In the genomic region with DNA sequence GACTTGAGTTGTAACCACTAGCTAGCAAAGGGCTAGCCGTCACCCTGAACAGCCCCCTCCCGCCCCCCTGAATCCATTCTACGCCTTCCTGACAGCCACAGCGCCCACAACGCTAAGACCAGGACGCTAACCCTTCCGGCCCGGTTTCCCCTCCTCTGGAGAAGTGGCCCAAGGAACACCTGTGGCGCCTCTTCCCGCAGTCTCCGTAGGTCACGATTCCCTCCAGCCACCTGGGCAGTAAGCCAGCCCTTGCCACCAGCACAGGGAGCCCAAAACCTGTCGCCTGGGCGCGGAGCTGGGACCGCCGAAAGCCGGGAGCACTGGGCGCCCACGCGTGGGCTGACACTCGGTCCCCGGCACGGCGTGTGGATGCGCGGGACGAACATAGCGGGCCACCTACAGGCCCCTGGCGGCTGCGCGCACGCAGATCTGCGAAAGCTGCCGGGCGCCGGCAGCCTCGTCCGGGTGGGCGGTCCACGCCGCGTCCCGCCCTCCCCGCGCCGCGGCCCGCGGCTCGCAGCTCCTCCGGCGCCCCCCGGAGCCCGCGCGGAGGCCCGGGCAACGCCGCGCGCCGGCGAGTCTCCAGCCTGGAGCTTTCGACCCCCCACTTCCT, we compare ENCODE assay signal across 8 cellular contexts. TPM values are rescaled to one million over a fixed set of nuclear protein-coding genes. Genes with fewer than 3 reads are reported as not detected.
A peak's percentile ranks its signal among the peaks of the same experiment; 100 is the strongest.
DNase-seq lines count a peak whose midpoint lies in the region; ATAC-seq and TF ChIP-seq lines count a peak whose summit lies in the region.

No MANE protein-coding gene starts in this region.

- H3K36me3 ChIP-seq in iPS-18a (ENCODE audit: control insufficient read depth, low read depth, low read length) = peaks cover 20% of the 10 kb centered on the region

- no peak for TF ChIP-seq POLR2A in GM18505 (IDR thresholded peaks at IDR 0.05; ENCODE audit: borderline replicate concordance, extremely low read depth, insufficient read depth, insufficient read length)

- H3K27ac ChIP-seq in AG04450 (ENCODE audit: low read depth, low read length) = peak overlapping the region; percentile 81
- no peak overlapping the region for H3K27ac ChIP-seq in iPS-18a (ENCODE audit: low read length)
- peak overlapping the region; percentile 86 to 100 (median 98) for H3K27ac ChIP-seq in skin epidermis

- CTCF ChIA-PET in AG04450 (lab: Charles Lee) = interaction anchor here (0.8 to 2.4 kb wide), 10 partner anchors 11 to 331 kb away, joined by 3 to 9 read pairs (median 5); no protein-coding TSS in a partner anchor

- H3K4me3 ChIP-seq in AG04450 (ENCODE audit: low read depth, low read length) = peak overlapping the region; percentile 97
- H3K4me3 ChIP-seq in astrocyte of the spinal cord (ENCODE audit: low read depth, low read length) = peak overlapping the region; percentile 92
- H3K4me3 ChIP-seq in iPS-18a (ENCODE audit: low read length) = peak overlapping the region; percentile 70
- H3K4me3 ChIP-seq in skin epidermis = peak overlapping the region; percentile 80 to 87 (median 80)

- no peaks in the 10 kb centered on the region for H3K27me3 ChIP-seq in AG04450 (ENCODE audit: control insufficient read depth, insufficient read depth, low read length)
- H3K27me3 ChIP-seq in iPS-18a (ENCODE audit: control insufficient read depth, insufficient read depth, low read length) = peaks cover 40% of the 10 kb centered on the region

- peak; percentile 39 for TF ChIP-seq CTCF in AG04450 (IDR thresholded peaks at IDR 0.05; ENCODE audit: low read depth, low read length)
- TF ChIP-seq CTCF in astrocyte of the spinal cord (IDR thresholded peaks at IDR 0.05; ENCODE audit: low read depth, low read length) = no peak

- no peak for DNase-seq in AG04450 (ENCODE audit: low read depth, low spot score)
- peak; percentile 50 for DNase-seq in RKO (ENCODE audit: low spot score)
- peak; percentile 47 for DNase-seq in astrocyte of the spinal cord (ENCODE audit: low read depth, low spot score)
- DNase-seq in NCI-H510A treated with DMSO at 0.1 percent for 48 hours (lab: John Stamatoyannopoulos, UW) = no peak

- in situ Hi-C loops in astrocyte of the spinal cord (cut with HindIII; ENCODE audit: low sequenced_read_pairs) = no loop called here

- peak; percentile 33 for ATAC-seq in GM18505 (IDR thresholded peaks at IDR 0.05; ENCODE audit: unreplicated experiment)
- peak; percentile 22 for ATAC-seq in HG02943 (IDR thresholded peaks at IDR 0.05; ENCODE audit: low read depth, unreplicated experiment)

- H3K9me3 ChIP-seq in AG04450 (ENCODE audit: control insufficient read depth, insufficient read depth, low read length) (no peaks in the 10 kb centered on the region; the same call in 1 of the 2 replicates), iPS-18a (ENCODE audit: control insufficient read depth, low read depth, low read length) (no peaks in the 10 kb centered on the region)

- POLR2A ChIA-PET in AG04450 (lab: Yijun Ruan, JAX) = interaction anchor here (0.6 to 2.4 kb wide), 22 partner anchors 8 to 202 kb away, joined by 3 to 28 read pairs (median 8); partner anchors contain the start of gene SLC22A4

- no peak overlapping the region for H3K9ac ChIP-seq in iPS-18a (ENCODE audit: low read length)

- peaks cover 15% of the 10 kb centered on the region for H3K4me1 ChIP-seq in iPS-18a (ENCODE audit: control insufficient read depth, low read depth, low read length)

RNA-seq across cellular contexts. Expression of gene IRF1, which starts 0.6 kb away (rescaled TPM):
- 22.6 and 30.0 TPM in 2 replicates for polyA plus RNA-seq in AG04450 (2011; rRNA removed)
- 47.8 and 59.2 TPM in 2 replicates for polyA minus RNA-seq in AG04450 (2011; rRNA and poly(A)+ RNA removed)

RNA-seq across cellular contexts. Expression of gene IL5, which starts 53.3 kb away (rescaled TPM):
- polyA plus RNA-seq in AG04450 (2011; rRNA removed) = not detected in 2 replicates
- not detected in 2 replicates for polyA minus RNA-seq in AG04450 (2011; rRNA and poly(A)+ RNA removed)

Comparison
In these comparisons a context has a peak if more than half of its experiments do, and no peak if none do; other contexts are left out.
1. DNase-seq: peak in RKO (single experiment) and astrocyte of the spinal cord (single experiment); none in AG04450 (single experiment) and NCI-H510A treated with DMSO at 0.1 percent for 48 hours (single experiment).
2. Peak in every context shown above with its lines, with median percentiles within 50 percentile points of each other: H3K4me3 ChIP-seq.